Comparison of ENCODE assay signal across 28 cellular contexts in the genomic region with DNA sequence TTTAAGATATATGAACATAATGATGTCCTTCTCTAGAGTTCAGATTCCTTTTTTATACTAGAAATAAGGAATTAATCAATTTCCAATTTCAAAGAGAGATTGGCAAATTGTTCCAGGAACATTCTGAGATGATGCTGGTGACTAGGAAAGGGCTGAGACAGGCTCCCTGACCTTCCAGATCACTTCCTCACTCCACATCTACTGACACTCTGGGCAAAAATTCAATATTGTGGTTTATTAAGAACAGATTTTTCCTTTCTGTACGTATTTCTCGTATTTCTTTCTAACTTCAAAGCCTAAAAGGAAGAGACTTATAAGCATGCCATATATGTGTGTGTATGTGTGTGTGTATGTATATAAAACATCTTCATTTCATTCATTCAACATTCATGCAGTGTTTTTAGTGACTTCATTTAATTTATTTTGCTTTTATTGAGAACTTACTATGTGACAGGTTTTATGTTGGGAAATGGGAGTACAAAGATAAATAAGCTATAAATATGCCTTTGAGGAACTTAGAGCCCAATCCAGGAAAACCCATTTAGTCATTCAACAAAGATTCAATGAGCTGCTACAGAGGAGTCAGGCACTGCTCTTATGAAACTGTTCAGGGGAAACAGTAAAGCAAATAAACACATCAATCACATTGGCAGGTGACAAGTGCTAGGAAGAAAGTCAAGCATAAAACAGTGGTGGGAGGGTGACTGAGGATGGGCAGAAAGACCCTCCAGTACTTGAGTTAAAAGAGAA.
"Had no signal": no experiment of that assay in that cellular context is flagged by ENCODE, and none has a peak within 500 bp of the region (broad histone marks: within the 10 kb centered on the region; RNA-seq: fewer than 3 reads in every experiment).

No MANE protein-coding gene starts in this region.

- H3K4me1 Mint-ChIP-seq: activated CD4-positive, alpha-beta memory T cell treated with anti-CD3 and anti-CD28 coated beads, Interleukin-2, amount 10 ng/mL, durations not matched to agents 7 days and 5 days; activated CD4-positive, alpha-beta T cell treated with anti-CD3 and anti-CD28 coated beads, Interleukin-2, amount 10 ng/mL, durations not matched to agents 24 days and 14 days; activated CD8-positive, alpha-beta memory T cell treated with anti-CD3 and anti-CD28 coated beads, Interleukin-2, amount 10 ng/mL, durations not matched to agents 7 days and 5 days; natural killer cell; T-cell had no signal

- H3K36me3 Mint-ChIP-seq: activated CD8-positive, alpha-beta memory T cell treated with anti-CD3 and anti-CD28 coated beads, Interleukin-2, amount 10 ng/mL, durations not matched to agents 7 days and 5 days; activated naive CD4-positive, alpha-beta T cell treated with anti-CD3 and anti-CD28 coated beads, Interleukin-2, amount 50 U/mL, for 72 hours; natural killer cell; T-cell had no signal

- H3K27ac Mint-ChIP-seq: activated CD4-positive, alpha-beta memory T cell treated with anti-CD3 and anti-CD28 coated beads, Interleukin-2, amount 10 ng/mL, durations not matched to agents 7 days and 5 days; activated CD4-positive, alpha-beta T cell treated with anti-CD3 and anti-CD28 coated beads, Interleukin-2, amount 10 ng/mL, durations not matched to agents 24 days and 14 days; activated CD8-positive, alpha-beta memory T cell treated with anti-CD3 and anti-CD28 coated beads, Interleukin-2, amount 10 ng/mL, durations not matched to agents 7 days and 5 days; activated naive CD4-positive, alpha-beta T cell treated with anti-CD3 and anti-CD28 coated beads, Interleukin-2, amount 50 U/mL, for 72 hours; activated T-helper 1 cell treated with anti-CD3 and anti-CD28 coated beads, Interleukin-12 subunit alpha, Interleukin-12 subunit beta, Interleukin-2, Interleukin-4 antibody, amounts not matched to agents 30 ng/mL and 10 ng/mL and 1 ng/mL, durations not matched to agents 14 hours and 24 hours and 36 hours; natural killer cell; stimulated activated naive CD8-positive, alpha-beta T cell treated with anti-CD3 and anti-CD28 coated beads, Interleukin-15, Interleukin-2, amounts not matched to agents 100 ng/mL and 50 ng/mL, for 24 hours; T-cell; T-helper 2 cell treated with Interferon-gamma antibody and Interleukin-4, amounts not matched to agents 5 μg/mL and 100 μg/mL, for 36 hours had no signal

- FAIRE-seq: bronchial epithelial cell had no signal

- H3K9me3 ChIP-seq: esophagus squamous epithelium, left lung, neutrophil, ovary, prostate gland, right atrium auricular region, thyroid gland, upper lobe of right lung had no signal

- H3K9me3 Mint-ChIP-seq: activated CD4-positive, alpha-beta memory T cell treated with anti-CD3 and anti-CD28 coated beads, Interleukin-2, amount 10 ng/mL, durations not matched to agents 7 days and 5 days; activated CD4-positive, alpha-beta T cell treated with anti-CD3 and anti-CD28 coated beads, Interleukin-2, amount 10 ng/mL, durations not matched to agents 24 days and 14 days; activated naive CD4-positive, alpha-beta T cell treated with anti-CD3 and anti-CD28 coated beads, Interleukin-2, amount 50 U/mL, for 72 hours; activated T-helper 1 cell treated with anti-CD3 and anti-CD28 coated beads, Interleukin-12 subunit alpha, Interleukin-12 subunit beta, Interleukin-2, Interleukin-4 antibody, amounts not matched to agents 30 ng/mL and 10 ng/mL and 1 ng/mL, durations not matched to agents 14 hours and 24 hours and 36 hours; natural killer cell; stimulated activated naive CD8-positive, alpha-beta T cell treated with anti-CD3 and anti-CD28 coated beads, Interleukin-15, Interleukin-2, amounts not matched to agents 100 ng/mL and 50 ng/mL, for 24 hours; T-cell; T-helper 2 cell treated with Interferon-gamma antibody and Interleukin-4, amounts not matched to agents 5 μg/mL and 100 μg/mL, for 36 hours had no signal

- DNase-seq: activated CD4-positive, alpha-beta memory T cell treated with anti-CD3 and anti-CD28 coated beads, Interleukin-2, amount 10 ng/mL, durations not matched to agents 7 days and 5 days; activated CD8-positive, alpha-beta memory T cell treated with anti-CD3 and anti-CD28 coated beads, Interleukin-2, amount 10 ng/mL, durations not matched to agents 7 days and 5 days; activated gamma-delta T cell treated with Interleukin-2 at 50 U/mL for 16 hours; activated T-cell treated with anti-CD3 and anti-CD28 coated beads for 4 hours; esophagus squamous epithelium; foreskin keratinocyte; left lung; midbrain; natural killer cell; ovary; stimulated activated CD4-positive, alpha-beta T cell treated with anti-CD3 and anti-CD28 coated beads, Interleukin-4, amount 100 ng/mL, for 4 hours; substantia nigra; T-cell; thyroid gland; upper lobe of right lung had no signal

- H3K4me1 ChIP-seq: esophagus squamous epithelium, foreskin keratinocyte, left lung, prostate gland, right atrium auricular region, thyroid gland, upper lobe of right lung had no signal

- H3K4me3 Mint-ChIP-seq: activated CD4-positive, alpha-beta memory T cell treated with anti-CD3 and anti-CD28 coated beads, Interleukin-2, amount 10 ng/mL, durations not matched to agents 7 days and 5 days; activated CD4-positive, alpha-beta T cell treated with anti-CD3 and anti-CD28 coated beads, Interleukin-2, amount 10 ng/mL, durations not matched to agents 24 days and 14 days; activated CD8-positive, alpha-beta memory T cell treated with anti-CD3 and anti-CD28 coated beads, Interleukin-2, amount 10 ng/mL, durations not matched to agents 7 days and 5 days; activated T-helper 1 cell treated with anti-CD3 and anti-CD28 coated beads, Interleukin-12 subunit alpha, Interleukin-12 subunit beta, Interleukin-2, Interleukin-4 antibody, amounts not matched to agents 30 ng/mL and 10 ng/mL and 1 ng/mL, durations not matched to agents 14 hours and 24 hours and 36 hours; natural killer cell; stimulated activated naive CD8-positive, alpha-beta T cell treated with anti-CD3 and anti-CD28 coated beads, Interleukin-15, Interleukin-2, amounts not matched to agents 100 ng/mL and 50 ng/mL, for 24 hours; T-cell; T-helper 2 cell treated with Interferon-gamma antibody and Interleukin-4, amounts not matched to agents 5 μg/mL and 100 μg/mL, for 36 hours had no signal

- ATAC-seq: activated CD4-positive, CD25-positive, alpha-beta regulatory T cell treated with anti-CD3 and anti-CD28 coated beads, Interleukin-2, amount 50 U/mL, for 24 hours; activated CD8-positive, alpha-beta memory T cell treated with anti-CD3 and anti-CD28 coated beads, Interleukin-2, amount 10 ng/mL, durations not matched to agents 7 days and 5 days; activated naive CD4-positive, alpha-beta T cell treated with anti-CD3 and anti-CD28 coated beads, Interleukin-2, amount 50 U/mL, for 72 hours; foreskin keratinocyte; left lung; natural killer cell; T-cell; upper lobe of right lung had no signal

- H3K4me3 ChIP-seq: coronary artery, esophagus squamous epithelium, left lung, lung, ovary, prostate gland, right atrium auricular region, thyroid gland, upper lobe of right lung had no signal

- H3K27me3 ChIP-seq: esophagus squamous epithelium, left lung, neutrophil, ovary, right atrium auricular region, thyroid gland, upper lobe of right lung had no signal

- H3K36me3 ChIP-seq: esophagus squamous epithelium, left lung, neutrophil, ovary, prostate gland, right atrium auricular region, thyroid gland, upper lobe of right lung had no signal

- H3K27ac ChIP-seq: coronary artery, esophagus squamous epithelium, foreskin keratinocyte, neutrophil, ovary, prostate gland, right atrium auricular region, thyroid gland, upper lobe of right lung, VCaP had no signal
